Comparison of ENCODE assay signal across 1 cellular context in the genomic region with DNA sequence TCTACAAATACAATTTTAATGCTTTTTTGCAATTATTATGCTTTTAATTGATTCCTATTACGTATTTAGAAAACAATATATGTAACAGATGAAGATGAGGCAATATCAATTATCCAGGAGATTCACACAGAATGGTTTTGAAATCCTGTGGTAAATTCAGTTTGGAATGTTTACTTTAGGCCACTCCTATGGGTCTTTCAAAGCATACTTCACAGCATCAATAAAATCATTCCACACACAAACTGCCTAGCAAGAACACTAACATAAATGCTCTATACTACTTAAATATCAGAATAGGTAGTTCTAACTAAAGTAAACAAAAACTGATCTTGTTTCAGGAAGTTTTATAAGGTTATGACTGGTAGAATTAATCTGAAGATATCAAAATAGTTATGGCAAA.
TF ChIP-seq lines count a peak whose summit lies in the region.

No MANE protein-coding gene starts in this region.

TF ChIP-seq in HepG2, 621 proteins besides CTCF, POLR2A, EP300 and RAD21 (continued from another document):
- TF ChIP-seq, protein P1, sequence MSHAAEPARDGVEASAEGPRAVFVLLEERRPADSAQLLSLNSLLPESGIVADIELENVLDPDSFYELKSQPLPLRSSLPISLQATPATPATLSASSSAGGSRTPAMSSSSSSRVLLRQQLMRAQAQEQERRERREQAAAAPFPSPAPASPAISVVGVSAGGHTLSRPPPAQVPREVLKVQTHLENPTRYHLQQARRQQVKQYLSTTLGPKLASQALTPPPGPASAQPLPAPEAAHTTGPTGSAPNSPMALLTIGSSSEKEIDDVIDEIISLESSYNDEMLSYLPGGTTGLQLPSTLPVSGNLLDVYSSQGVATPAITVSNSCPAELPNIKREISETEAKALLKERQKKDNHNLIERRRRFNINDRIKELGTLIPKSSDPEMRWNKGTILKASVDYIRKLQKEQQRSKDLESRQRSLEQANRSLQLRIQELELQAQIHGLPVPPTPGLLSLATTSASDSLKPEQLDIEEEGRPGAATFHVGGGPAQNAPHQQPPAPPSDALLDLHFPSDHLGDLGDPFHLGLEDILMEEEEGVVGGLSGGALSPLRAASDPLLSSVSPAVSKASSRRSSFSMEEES (CRISPR knock-in tag; IDR thresholded peaks at IDR 0.05): no peak
- TF ChIP-seq ZNF343 (CRISPR knock-in tag; IDR thresholded peaks at IDR 0.05): no peak
- no peak for TF ChIP-seq TOE1 (CRISPR knock-in tag; IDR thresholded peaks at IDR 0.05)
- no peak for TF ChIP-seq POGZ (CRISPR knock-in tag; IDR thresholded peaks at IDR 0.05)
- TF ChIP-seq NRL (CRISPR knock-in tag; IDR thresholded peaks at IDR 0.05; ENCODE audit: borderline replicate concordance): no peak
- TF ChIP-seq SALL1 (CRISPR knock-in tag; IDR thresholded peaks at IDR 0.05): no peak
- no peak for TF ChIP-seq EHMT2 (IDR thresholded peaks at IDR 0.05; ENCODE audit: borderline replicate concordance, low read depth, low read length)
- TF ChIP-seq ZIK1 (CRISPR knock-in tag; IDR thresholded peaks at IDR 0.05; ENCODE audit: borderline replicate concordance, low read depth): no peak
- TF ChIP-seq ZNF142 (CRISPR knock-in tag; IDR thresholded peaks at IDR 0.05): no peak
- TF ChIP-seq KLF6 (CRISPR knock-in tag; IDR thresholded peaks at IDR 0.05): no peak
- TF ChIP-seq, protein P2, sequence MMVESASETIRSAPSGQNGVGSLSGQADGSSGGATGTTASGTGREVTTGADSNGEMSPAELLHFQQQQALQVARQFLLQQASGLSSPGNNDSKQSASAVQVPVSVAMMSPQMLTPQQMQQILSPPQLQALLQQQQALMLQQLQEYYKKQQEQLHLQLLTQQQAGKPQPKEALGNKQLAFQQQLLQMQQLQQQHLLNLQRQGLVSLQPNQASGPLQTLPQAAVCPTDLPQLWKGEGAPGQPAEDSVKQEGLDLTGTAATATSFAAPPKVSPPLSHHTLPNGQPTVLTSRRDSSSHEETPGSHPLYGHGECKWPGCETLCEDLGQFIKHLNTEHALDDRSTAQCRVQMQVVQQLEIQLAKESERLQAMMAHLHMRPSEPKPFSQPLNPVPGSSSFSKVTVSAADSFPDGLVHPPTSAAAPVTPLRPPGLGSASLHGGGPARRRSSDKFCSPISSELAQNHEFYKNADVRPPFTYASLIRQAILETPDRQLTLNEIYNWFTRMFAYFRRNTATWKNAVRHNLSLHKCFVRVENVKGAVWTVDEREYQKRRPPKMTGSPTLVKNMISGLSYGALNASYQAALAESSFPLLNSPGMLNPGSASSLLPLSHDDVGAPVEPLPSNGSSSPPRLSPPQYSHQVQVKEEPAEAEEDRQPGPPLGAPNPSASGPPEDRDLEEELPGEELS (CRISPR knock-in tag; IDR thresholded peaks at IDR 0.05): no peak
- TF ChIP-seq ZNF546 (CRISPR knock-in tag; conservative IDR thresholded peaks at IDR 0.05): no peak
